Comparison of ENCODE assay signal across 8 cellular contexts in the genomic region with DNA sequence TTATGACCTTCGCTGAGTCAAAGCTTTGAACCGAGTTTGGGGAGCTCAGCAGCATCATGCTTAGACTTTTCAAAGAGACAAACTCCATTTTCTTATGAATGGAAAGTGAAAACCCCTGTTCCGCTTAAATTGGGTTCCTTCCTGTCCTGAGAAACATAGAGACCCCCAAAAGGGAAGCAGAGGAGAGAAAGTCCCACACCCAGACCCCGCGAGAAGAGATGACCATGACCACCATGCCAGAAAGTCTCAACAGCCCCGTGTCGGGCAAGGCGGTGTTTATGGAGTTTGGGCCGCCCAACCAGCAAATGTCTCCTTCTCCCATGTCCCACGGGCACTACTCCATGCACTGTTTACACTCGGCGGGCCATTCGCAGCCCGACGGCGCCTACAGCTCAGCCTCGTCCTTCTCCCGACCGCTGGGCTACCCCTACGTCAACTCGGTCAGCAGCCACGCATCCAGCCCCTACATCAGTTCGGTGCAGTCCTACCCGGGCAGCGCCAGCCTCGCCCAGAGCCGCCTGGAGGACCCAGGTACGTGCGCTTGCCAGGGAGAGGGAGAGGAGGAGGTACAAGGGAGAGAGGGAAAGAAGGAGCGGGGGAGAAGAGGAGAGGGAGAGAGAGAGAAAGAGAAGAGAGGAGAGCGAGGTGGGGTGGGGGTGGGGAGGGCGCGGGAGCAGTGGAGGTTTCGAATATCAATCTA. TPM values are rescaled to one million over a fixed set of nuclear protein-coding genes. Genes with fewer than 3 reads are reported as not detected.
DNase-seq lines count a peak whose midpoint lies in the region; ATAC-seq and TF ChIP-seq lines count a peak whose summit lies in the region.

Gene DLX1, plus strand, starts transcription at position 48 of the 700 bp plus-strand sequence. Its CDS starts 171 bp downstream, at position 219.

- ATAC-seq in GM18867 (IDR thresholded peaks at IDR 0.05; ENCODE audit: unreplicated experiment) (peak; percentile 11), left lung (no peak), GM21737 (IDR thresholded peaks at IDR 0.05; ENCODE audit: unreplicated experiment) (no peak)

- peak within 1 kb of the TSS; percentile 83 for H3K27ac ChIP-seq in A673 (ENCODE audit: low read depth, low read length, poor library complexity, severe bottlenecking)
- 0 out of 2 replicates have a peak within 1 kb of the TSS, but pooled peaks have one; percentile 1 for H3K27ac ChIP-seq in HL-60 (replicated peaks)
- no peak within 1 kb of the TSS for H3K27ac ChIP-seq in left lung

- TSS peak; percentile 60 for BruUV-seq in A673 (replicated peaks; lab: Mats Ljungman, UMichigan)

- no peaks in the 10 kb centered on the region for H3K9me3 Mint-ChIP-seq in activated T-helper 2 cell treated with anti-CD3 and anti-CD28 coated beads, Interferon-gamma antibody, Interleukin-2, Interleukin-4, amounts not matched to agents 10 μg/mL and 5 μg/mL and 100 μg/mL, durations not matched to agents 14 hours and 24 hours and 36 hours
- H3K9me3 Mint-ChIP-seq in type B pancreatic cell: no peaks in the 10 kb centered on the region

- H3K4me3 ChIP-seq in A673 (ENCODE audit: low read depth, low read length, poor library complexity, severe bottlenecking) (peak within 1 kb of the TSS; percentile 70), HL-60 (replicated peaks; ENCODE audit: insufficient read depth, low read length) (peak within 1 kb of the TSS; percentile 70), left lung (peak within 1 kb of the TSS; percentile 17 to 46)

- H3K9me3 ChIP-seq in A673 (ENCODE audit: low read depth, low read length, poor library complexity, severe bottlenecking): no peaks in the 10 kb centered on the region
- no peaks in the 10 kb centered on the region for H3K9me3 ChIP-seq in left lung

- intact Hi-C loops in A673 (cut with micrococcal nuclease; ENCODE audit: unreplicated experiment) (no loop called here), left lung (cut with DNase I) (no loop called here)
- intact Hi-C loops in activated T-helper 2 cell treated with anti-CD3 and anti-CD28 coated beads, Interferon-gamma antibody, Interleukin-2, Interleukin-4, amounts not matched to agents 10 μg/mL and 5 μg/mL and 100 μg/mL, durations not matched to agents 14 hours and 24 hours and 36 hours (cut with micrococcal nuclease): loop anchor here (1.0 kb wide), 1 partner anchor 16 kb away; no protein-coding TSS in a partner anchor

- CTCF ChIA-PET in A673 (lab: Charles Lee): interaction anchor here (1.0 to 1.5 kb wide), 2 partner anchors 10 to 11 kb away, joined by 3 to 5 read pairs; no protein-coding TSS in a partner anchor

- POLR2A ChIA-PET in A673 (lab: Charles Lee; ENCODE audit: low non-redundant PET): interaction anchor here (0.6 kb wide), 1 partner anchor 417 kb away, joined by 3 read pairs; no protein-coding TSS in a partner anchor

- peaks cover 32% of the 10 kb centered on the region for H3K4me1 ChIP-seq in A673 (ENCODE audit: insufficient read depth, low read length, poor library complexity, severe bottlenecking)
- H3K4me1 ChIP-seq in left lung: peaks cover 17 to 40% of the 10 kb centered on the region in 2 donors

- H3K27me3 Mint-ChIP-seq in activated T-helper 2 cell treated with anti-CD3 and anti-CD28 coated beads, Interferon-gamma antibody, Interleukin-2, Interleukin-4, amounts not matched to agents 10 μg/mL and 5 μg/mL and 100 μg/mL, durations not matched to agents 14 hours and 24 hours and 36 hours (ENCODE audit: low read depth): peaks cover 92% of the 10 kb centered on the region
- H3K27me3 Mint-ChIP-seq in type B pancreatic cell: peaks cover 100% of the 10 kb centered on the region

- H3K27me3 ChIP-seq in A673 (replicated peaks; ENCODE audit: insufficient read depth, low read depth, low read length, poor library complexity) (no peaks in the 10 kb centered on the region), HL-60 (ENCODE audit: insufficient read depth, poor library complexity, severe bottlenecking) (peaks cover 82% of the 10 kb centered on the region), left lung (peaks cover 99 to 100% of the 10 kb centered on the region in 2 donors)

- H3K4me1 Mint-ChIP-seq in activated T-helper 2 cell treated with anti-CD3 and anti-CD28 coated beads, Interferon-gamma antibody, Interleukin-2, Interleukin-4, amounts not matched to agents 10 μg/mL and 5 μg/mL and 100 μg/mL, durations not matched to agents 14 hours and 24 hours and 36 hours (ENCODE audit: low read depth): peaks cover 31% of the 10 kb centered on the region
- peaks cover 31% of the 10 kb centered on the region for H3K4me1 Mint-ChIP-seq in type B pancreatic cell (ENCODE audit: unreplicated experiment)

- peak within 1 kb of the TSS; percentile 75 for H3K4me3 Mint-ChIP-seq in activated T-helper 2 cell treated with anti-CD3 and anti-CD28 coated beads, Interferon-gamma antibody, Interleukin-2, Interleukin-4, amounts not matched to agents 10 μg/mL and 5 μg/mL and 100 μg/mL, durations not matched to agents 14 hours and 24 hours and 36 hours (ENCODE audit: low read depth)
- peak within 1 kb of the TSS; percentile 92 for H3K4me3 Mint-ChIP-seq in type B pancreatic cell

- peak within 1 kb of the TSS; percentile 58 for H3K27ac Mint-ChIP-seq in activated T-helper 2 cell treated with anti-CD3 and anti-CD28 coated beads, Interferon-gamma antibody, Interleukin-2, Interleukin-4, amounts not matched to agents 10 μg/mL and 5 μg/mL and 100 μg/mL, durations not matched to agents 14 hours and 24 hours and 36 hours
- peak within 1 kb of the TSS; percentile 88 for H3K27ac Mint-ChIP-seq in type B pancreatic cell

- DNase-seq in A673 (ENCODE audit: low spot score) (no peak), HL-60 (ENCODE audit: low read depth in 1 of 2, low spot score in 1 of 2) (no peak), left lung (no peak), type B pancreatic cell (ENCODE audit: extremely low spot score, unreplicated experiment) (no peak), NCI-H1694 treated with DMSO at 0.1 percent for 48 hours (lab: John Stamatoyannopoulos, UW) (no peak)
- DNase-seq in activated T-helper 2 cell treated with anti-CD3 and anti-CD28 coated beads, Interferon-gamma antibody, Interleukin-2, Interleukin-4, amounts not matched to agents 10 μg/mL and 5 μg/mL and 100 μg/mL, durations not matched to agents 14 hours and 24 hours and 36 hours (ENCODE audit: low spot score): no peak

- H3K36me3 ChIP-seq in A673 (ENCODE audit: insufficient read depth, low read length, poor library complexity, severe bottlenecking) (peaks cover 7% of the 10 kb centered on the region), left lung (no peaks in the 10 kb centered on the region)

- H3K36me3 Mint-ChIP-seq in activated T-helper 2 cell treated with anti-CD3 and anti-CD28 coated beads, Interferon-gamma antibody, Interleukin-2, Interleukin-4, amounts not matched to agents 10 μg/mL and 5 μg/mL and 100 μg/mL, durations not matched to agents 14 hours and 24 hours and 36 hours (ENCODE audit: low read depth): peaks cover 9% of the 10 kb centered on the region
- H3K36me3 Mint-ChIP-seq in type B pancreatic cell: peaks cover 3% of the 10 kb centered on the region

- TF ChIP-seq CTCF in A673 (conservative IDR thresholded peaks at IDR 0.05; ENCODE audit: low read depth, low read length): no peak
- TF ChIP-seq CTCF in HL-60 (IDR thresholded peaks at IDR 0.05; ENCODE audit: insufficient read depth, low read length): no peak
- TF ChIP-seq CTCF in left lung (IDR thresholded peaks at IDR 0.05): no peak
- no peak for TF ChIP-seq CTCF in type B pancreatic cell (conservative IDR thresholded peaks at IDR 0.05)

RNA-seq across cellular contexts. Expression of gene DLX1, which starts in this region (rescaled TPM):
- total RNA-seq in A673 (2021) (28.9 and 33.2 TPM in 2 replicates), left lung (not detected), type B pancreatic cell (ENCODE audit: low replicate concordance) (0.59 and 10.0 TPM in 2 replicates)
- total RNA-seq in activated T-helper 2 cell treated with anti-CD3 and anti-CD28 coated beads, Interferon-gamma antibody, Interleukin-2, Interleukin-4, amounts not matched to agents 10 μg/mL and 5 μg/mL and 100 μg/mL, durations not matched to agents 14 hours and 24 hours and 36 hours: 0.09 TPM in 1 of 2 replicates, not detected in the other

Comparison
In these comparisons a context has a peak if more than half of its experiments do, and no peak if none do; other contexts are left out.
1. H3K27ac ChIP-seq: peak in A673 (single experiment) and HL-60 (single experiment); none in left lung (0 of 2).
2. Peak in every context shown above with its lines, with median percentiles within 50 percentile points of each other: H3K4me3 ChIP-seq.